Comparison of ENCODE assay signal across 9 cellular contexts in genomic region chr2:217713395-217714267, GRCh38.
DNase-seq lines count a peak whose midpoint lies in the region; ATAC-seq and TF ChIP-seq lines count a peak whose summit lies in the region.
"Had no signal": no experiment of that assay in that cellular context is flagged by ENCODE, and none has a peak within 500 bp of the region (broad histone marks: within the 10 kb centered on the region; RNA-seq: fewer than 3 reads in every experiment).

No MANE protein-coding gene starts in this region.

- H3K18ac ChIP-seq in IMR-90 (ENCODE audit: low read depth, low read length): peak overlapping the region; percentile 99

- peak overlapping the region; percentile 100 for H4K91ac ChIP-seq in IMR-90 (ENCODE audit: insufficient read depth, low read depth, low read length)

- H4K5ac ChIP-seq in IMR-90 (ENCODE audit: low read depth, low read length): peak overlapping the region; percentile 99

- H3K36me3 ChIP-seq in IMR-90 (ENCODE audit: control insufficient read depth, insufficient read depth, low read length) (no peaks in the 10 kb centered on the region), esophagus muscularis mucosa (no peaks in the 10 kb centered on the region), muscle layer of colon (ENCODE audit: insufficient read depth, low read length) (no peaks in the 10 kb centered on the region)

- H2AFZ ChIP-seq in IMR-90 (replicated peaks; ENCODE audit: low read length, poor library complexity): peak overlapping the region; percentile 92

- no peak overlapping the region for H3K4me3 ChIP-seq in IMR-90 (ENCODE audit: insufficient read depth, low read depth, low read length)
- no peak overlapping the region for H3K4me3 ChIP-seq in esophagus muscularis mucosa
- H3K4me3 ChIP-seq in muscle layer of colon (ENCODE audit: low read depth in 1 of 2, low read length in 2 of 2): no peak overlapping the region

- TF ChIP-seq POLR2A in IMR-90 (IDR thresholded peaks at IDR 0.05; ENCODE audit: low read depth, low read length): peak; percentile 54; the same call in 1 of the 2 replicates
- TF ChIP-seq POLR2A in esophagus muscularis mucosa (IDR thresholded peaks at IDR 0.05; ENCODE audit: low read depth): no peak

- peak overlapping the region; percentile 99 for H3K14ac ChIP-seq in IMR-90 (replicated peaks; ENCODE audit: low read depth, low read length)

- H3K27ac ChIP-seq in IMR-90 (ENCODE audit: insufficient read depth, low read length): peak overlapping the region; percentile 93
- peak overlapping the region; percentile 67 to 75 (median 68) for H3K27ac ChIP-seq in esophagus muscularis mucosa (replicated peaks in 1 of 4)
- H3K27ac ChIP-seq in muscle layer of colon (ENCODE audit: low read depth, low read length): peak overlapping the region; percentile 49
- H3K27ac ChIP-seq: epithelial cell of prostate had no signal

- dilution Hi-C loops in IMR-90 (cut with HindIII; ENCODE audit: low sequenced_read_pairs, unreplicated experiment): no loop called here

- peak overlapping the region; percentile 88 for H3K56ac ChIP-seq in IMR-90 (ENCODE audit: extremely low read depth, insufficient read depth, low read length)

- in situ Hi-C loops in IMR-90 (cut with MboI; ENCODE audit: low sequenced_read_pairs): loop anchor here (5.0 to 25.0 kb wide), 4 partner anchors 201 to 1199 kb away; no protein-coding TSS in a partner anchor

- peaks cover 28% of the 10 kb centered on the region for H3K9me1 ChIP-seq in IMR-90 (ENCODE audit: insufficient read depth, low read length)

- H4K8ac ChIP-seq in IMR-90 (ENCODE audit: low read depth in 2 of 2, low read length in 2 of 2): peak overlapping the region; percentile 72 to 99

- 60% methylated on average over 8 of the region's 16 CpGs; no CpG with 5 or more reads in 1 of the 2 experiments for WGBS in IMR-90 (ENCODE audit: extremely low coverage in 2 of 2, insufficient read length in 1 of 2), 2 experiments
- 39% methylated on average over 16 of the region's 16 CpGs for WGBS in esophagus muscularis mucosa

- TF ChIP-seq CTCF in GM10266 (IDR thresholded peaks at IDR 0.05; ENCODE audit: control insufficient read depth, insufficient read depth, low read depth, missing control alignments): peak; percentile 89
- peak; percentile 97 for TF ChIP-seq CTCF in IMR-90 (conservative IDR thresholded peaks at IDR 0.05; ENCODE audit: low read depth, low read length)
- peak; percentile 95 to 99 (median 96) for TF ChIP-seq CTCF in esophagus muscularis mucosa (IDR thresholded peaks at IDR 0.05)

- no peaks in the 10 kb centered on the region for H3K79me1 ChIP-seq in IMR-90 (ENCODE audit: low read depth in 1 of 2, low read length in 2 of 2)

- peak overlapping the region; percentile 97; the same call in 2 of the 3 replicates for H2BK15ac ChIP-seq in IMR-90 (ENCODE audit: low read depth, low read length)

- H3K4me1 ChIP-seq in IMR-90 (ENCODE audit: control insufficient read depth, insufficient read depth, low read length) (peaks cover 35% of the 10 kb centered on the region), esophagus muscularis mucosa (peaks cover 15 to 57% (median 40%) of the 10 kb centered on the region in 4 donors), muscle layer of colon (ENCODE audit: insufficient read depth, low read length) (peaks cover 24% of the 10 kb centered on the region)

- H3K9ac ChIP-seq in IMR-90 (ENCODE audit: low read depth, low read length): peak overlapping the region; percentile 87
- H3K9ac ChIP-seq in muscle layer of colon (ENCODE audit: low read length): no peak overlapping the region

- intact Hi-C loops in IMR-90 (cut with micrococcal nuclease) (loop anchor here (1.0 to 5.0 kb wide), 10 partner anchors 63 to 1196 kb away; no protein-coding TSS in a partner anchor), esophagus muscularis mucosa (cut with DNase I) (loop anchor here (2.0 to 5.0 kb wide), 3 partner anchors 61 to 1021 kb away; no protein-coding TSS in a partner anchor)

- peak overlapping the region; percentile 100 for H2BK120ac ChIP-seq in IMR-90 (ENCODE audit: low read depth, low read length)

- H2BK20ac ChIP-seq in IMR-90 (ENCODE audit: low read depth, low read length): peak overlapping the region; percentile 100

- peak overlapping the region; percentile 88 for H2BK5ac ChIP-seq in IMR-90 (ENCODE audit: low read depth, low read length, poor library complexity, severe bottlenecking)

- peak overlapping the region; percentile 99 for H3K4ac ChIP-seq in IMR-90 (ENCODE audit: low read depth, low read length)

- H2AK5ac ChIP-seq in IMR-90 (ENCODE audit: low read depth, low read length): peak overlapping the region; percentile 96

- H3K27me3 ChIP-seq in IMR-90 (ENCODE audit: control insufficient read depth, insufficient read depth, low read length) (no peaks in the 10 kb centered on the region), esophagus muscularis mucosa (no peaks in the 10 kb centered on the region), muscle layer of colon (ENCODE audit: control insufficient read depth in 1 of 2, insufficient read depth in 2 of 2, low read length in 2 of 2) (no peaks in the 10 kb centered on the region)

- TF ChIP-seq EP300 in esophagus muscularis mucosa (IDR thresholded peaks at IDR 0.05): no peak

- POLR2A ChIA-PET in IMR-90 (lab: Charles Lee; ENCODE audit: unreplicated experiment): interaction anchor here (0.6 to 0.9 kb wide), 2 partner anchors 61 to 1018 kb away, joined by 3 to 8 read pairs; partner anchors contain the start of gene IGFBP5

- peak; percentile 62 for DNase-seq in GM10266 (ENCODE audit: extremely low spot score)
- DNase-seq in IMR-90: peak; percentile 72
- DNase-seq in OCI-M2 (lab: John Stamatoyannopoulos, UW; ENCODE audit: unreplicated experiment): peak; percentile 6
- DNase-seq in activated T-cell treated with anti-CD3 and anti-CD28 coated beads for 48 hours (ENCODE audit: low read depth): peak; percentile 69
- DNase-seq in esophagus muscularis mucosa (ENCODE audit: extremely low spot score): peak; percentile 96
- DNase-seq in stimulated activated CD8-positive, alpha-beta memory T cell treated with anti-CD3 and anti-CD28 coated beads, Interleukin-4, amount 100 ng/mL, for 48 hours: peak; percentile 89

- ATAC-seq in IMR-90 (ENCODE audit: low read depth) (peak; percentile 83), GM21360 (IDR thresholded peaks at IDR 0.05; ENCODE audit: unreplicated experiment) (no peak)

- no peaks in the 10 kb centered on the region for H4K20me1 ChIP-seq in IMR-90 (ENCODE audit: insufficient read depth, low read length)

- no TSS peak for BruUV-seq in IMR-90 (replicated peaks; lab: Mats Ljungman, UMichigan)

- H3K4me2 ChIP-seq in IMR-90 (ENCODE audit: low read depth, low read length): peak overlapping the region; percentile 27; the same call in 1 of the 2 replicates

- H3K9me3 ChIP-seq in IMR-90 (ENCODE audit: control insufficient read depth, insufficient read depth, low read length) (no peaks in the 10 kb centered on the region), esophagus muscularis mucosa (peaks cover 0 to 8% (median 0%) of the 10 kb centered on the region in 4 donors), muscle layer of colon (ENCODE audit: low read length) (no peaks in the 10 kb centered on the region)

- CTCF ChIA-PET in IMR-90 (lab: Yijun Ruan, JAX): interaction anchor here (0.6 to 1.9 kb wide), 27 partner anchors 9 to 1194 kb away, joined by 3 to 20 read pairs (median 3); no protein-coding TSS in a partner anchor

- peak overlapping the region; percentile 95 for H2AK9ac ChIP-seq in IMR-90 (replicated peaks; ENCODE audit: low read depth, low read length, poor library complexity)

- H3K23ac ChIP-seq in IMR-90 (ENCODE audit: low read depth, low read length): peak overlapping the region; percentile 92

- peak; percentile 99 for TF ChIP-seq RAD21 in IMR-90 (IDR thresholded peaks at IDR 0.05; ENCODE audit: low read length)

TF ChIP-seq in IMR-90, 13 proteins besides CTCF, POLR2A, EP300 and RAD21:
- TF ChIP-seq FOS (IDR thresholded peaks at IDR 0.05; ENCODE audit: low read depth, low read length): no peak
- no peak for TF ChIP-seq BHLHE40 (IDR thresholded peaks at IDR 0.05; ENCODE audit: low read depth, low read length)
- TF ChIP-seq CEBPB (IDR thresholded peaks at IDR 0.05; ENCODE audit: low read depth, low read length): peak; percentile 83
- no peak for TF ChIP-seq ELK1 (IDR thresholded peaks at IDR 0.05; ENCODE audit: borderline replicate concordance, low read depth, low read length)
- TF ChIP-seq RCOR1 (IDR thresholded peaks at IDR 0.05; ENCODE audit: insufficient replicate concordance, low read length): no peak
- no peak for TF ChIP-seq USF2 (IDR thresholded peaks at IDR 0.05; ENCODE audit: low read depth, low read length)
- TF ChIP-seq MXI1 (IDR thresholded peaks at IDR 0.05; ENCODE audit: borderline replicate concordance, low read depth, low read length): no peak
- TF ChIP-seq MAZ (IDR thresholded peaks at IDR 0.05; ENCODE audit: borderline replicate concordance, low read depth, low read length): no peak
- TF ChIP-seq CHD1 (IDR thresholded peaks at IDR 0.05; ENCODE audit: low read depth, low read length): no peak
- peak; percentile 72 for TF ChIP-seq MAFK (IDR thresholded peaks at IDR 0.05; ENCODE audit: low read depth, low read length)
- TF ChIP-seq SMC3 (IDR thresholded peaks at IDR 0.05; ENCODE audit: low read depth, low read length): peak; percentile 97
- TF ChIP-seq NFE2L2 (IDR thresholded peaks at IDR 0.05; ENCODE audit: low read depth, low read length): 0 out of 2 replicates have a peak, but pooled peaks have one; percentile 15
- no peak for TF ChIP-seq RFX5 (IDR thresholded peaks at IDR 0.05; ENCODE audit: low read depth, low read length)

Comparison
In these comparisons a context has a peak if more than half of its experiments do, and no peak if none do; other contexts are left out.
1. DNase-seq: peak in every context shown above with its lines; median percentile 96 in esophagus muscularis mucosa; 89 in stimulated activated CD8-positive, alpha-beta memory T cell treated with anti-CD3 and anti-CD28 coated beads, Interleukin-4, amount 100 ng/mL, for 48 hours; 72 in IMR-90; 69 in activated T-cell treated with anti-CD3 and anti-CD28 coated beads for 48 hours; 62 in GM10266; 6 in OCI-M2.